Comparison of ENCODE assay signal across 1 cellular context in genomic region chr4:113635739-113636437, GRCh38.
TF ChIP-seq lines count a peak whose summit lies in the region.

No MANE protein-coding gene starts in this region.

TF ChIP-seq in SK-N-SH, 30 proteins besides CTCF, POLR2A, EP300 and RAD21 (continued from another document):
- peak; percentile 53 for TF ChIP-seq PBX3 (IDR thresholded peaks at IDR 0.05)
- no peak for TF ChIP-seq CHD2 (IDR thresholded peaks at IDR 0.05; ENCODE audit: low read length, partially characterized antibody)
- no peak for TF ChIP-seq SMC3 (IDR thresholded peaks at IDR 0.05; ENCODE audit: low read depth, low read length)
- TF ChIP-seq POLR2AphosphoS5 (IDR thresholded peaks at IDR 0.05; ENCODE audit: low read depth, low read length) = no peak
- TF ChIP-seq IRF3 (IDR thresholded peaks at IDR 0.05; ENCODE audit: low read depth, low read length) = no peak
- TF ChIP-seq TEAD4 (IDR thresholded peaks at IDR 0.05; ENCODE audit: borderline replicate concordance, insufficient read depth) = no peak
- no peak for TF ChIP-seq USF2 (IDR thresholded peaks at IDR 0.05; ENCODE audit: borderline replicate concordance, low read depth, low read length)
- TF ChIP-seq GATA2 (CRISPR knock-in tag; IDR thresholded peaks at IDR 0.05) = no peak
- TF ChIP-seq RCOR1 (IDR thresholded peaks at IDR 0.05; ENCODE audit: low read length) = no peak
- no peak for TF ChIP-seq RFX5 (IDR thresholded peaks at IDR 0.05; ENCODE audit: low read length)
